Comparison of ENCODE assay signal across 1 cellular context in the genomic region with DNA sequence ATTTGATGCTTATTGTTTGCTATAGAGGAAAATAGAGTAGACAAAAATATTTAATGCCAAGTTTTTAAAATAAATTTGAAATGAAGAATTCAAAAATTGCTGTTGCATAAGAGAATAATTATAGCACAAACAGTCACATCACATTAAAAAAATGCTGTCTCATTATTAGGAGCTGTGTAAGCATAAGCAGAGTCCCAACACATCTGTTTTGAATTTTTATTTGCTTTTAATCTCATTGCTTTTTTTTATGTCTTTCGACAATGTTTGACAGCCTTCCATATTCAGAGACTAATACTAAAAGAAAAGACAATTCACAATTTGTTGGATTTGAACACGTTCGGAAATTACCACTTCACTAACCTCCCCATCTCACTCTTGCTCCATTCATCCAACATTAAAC.
TF ChIP-seq lines count a peak whose summit lies in the region.

No MANE protein-coding gene starts in this region.

TF ChIP-seq in GM23338, 12 proteins besides CTCF, POLR2A, EP300 and RAD21 (continued from another document):
- TF ChIP-seq, protein P1, sequence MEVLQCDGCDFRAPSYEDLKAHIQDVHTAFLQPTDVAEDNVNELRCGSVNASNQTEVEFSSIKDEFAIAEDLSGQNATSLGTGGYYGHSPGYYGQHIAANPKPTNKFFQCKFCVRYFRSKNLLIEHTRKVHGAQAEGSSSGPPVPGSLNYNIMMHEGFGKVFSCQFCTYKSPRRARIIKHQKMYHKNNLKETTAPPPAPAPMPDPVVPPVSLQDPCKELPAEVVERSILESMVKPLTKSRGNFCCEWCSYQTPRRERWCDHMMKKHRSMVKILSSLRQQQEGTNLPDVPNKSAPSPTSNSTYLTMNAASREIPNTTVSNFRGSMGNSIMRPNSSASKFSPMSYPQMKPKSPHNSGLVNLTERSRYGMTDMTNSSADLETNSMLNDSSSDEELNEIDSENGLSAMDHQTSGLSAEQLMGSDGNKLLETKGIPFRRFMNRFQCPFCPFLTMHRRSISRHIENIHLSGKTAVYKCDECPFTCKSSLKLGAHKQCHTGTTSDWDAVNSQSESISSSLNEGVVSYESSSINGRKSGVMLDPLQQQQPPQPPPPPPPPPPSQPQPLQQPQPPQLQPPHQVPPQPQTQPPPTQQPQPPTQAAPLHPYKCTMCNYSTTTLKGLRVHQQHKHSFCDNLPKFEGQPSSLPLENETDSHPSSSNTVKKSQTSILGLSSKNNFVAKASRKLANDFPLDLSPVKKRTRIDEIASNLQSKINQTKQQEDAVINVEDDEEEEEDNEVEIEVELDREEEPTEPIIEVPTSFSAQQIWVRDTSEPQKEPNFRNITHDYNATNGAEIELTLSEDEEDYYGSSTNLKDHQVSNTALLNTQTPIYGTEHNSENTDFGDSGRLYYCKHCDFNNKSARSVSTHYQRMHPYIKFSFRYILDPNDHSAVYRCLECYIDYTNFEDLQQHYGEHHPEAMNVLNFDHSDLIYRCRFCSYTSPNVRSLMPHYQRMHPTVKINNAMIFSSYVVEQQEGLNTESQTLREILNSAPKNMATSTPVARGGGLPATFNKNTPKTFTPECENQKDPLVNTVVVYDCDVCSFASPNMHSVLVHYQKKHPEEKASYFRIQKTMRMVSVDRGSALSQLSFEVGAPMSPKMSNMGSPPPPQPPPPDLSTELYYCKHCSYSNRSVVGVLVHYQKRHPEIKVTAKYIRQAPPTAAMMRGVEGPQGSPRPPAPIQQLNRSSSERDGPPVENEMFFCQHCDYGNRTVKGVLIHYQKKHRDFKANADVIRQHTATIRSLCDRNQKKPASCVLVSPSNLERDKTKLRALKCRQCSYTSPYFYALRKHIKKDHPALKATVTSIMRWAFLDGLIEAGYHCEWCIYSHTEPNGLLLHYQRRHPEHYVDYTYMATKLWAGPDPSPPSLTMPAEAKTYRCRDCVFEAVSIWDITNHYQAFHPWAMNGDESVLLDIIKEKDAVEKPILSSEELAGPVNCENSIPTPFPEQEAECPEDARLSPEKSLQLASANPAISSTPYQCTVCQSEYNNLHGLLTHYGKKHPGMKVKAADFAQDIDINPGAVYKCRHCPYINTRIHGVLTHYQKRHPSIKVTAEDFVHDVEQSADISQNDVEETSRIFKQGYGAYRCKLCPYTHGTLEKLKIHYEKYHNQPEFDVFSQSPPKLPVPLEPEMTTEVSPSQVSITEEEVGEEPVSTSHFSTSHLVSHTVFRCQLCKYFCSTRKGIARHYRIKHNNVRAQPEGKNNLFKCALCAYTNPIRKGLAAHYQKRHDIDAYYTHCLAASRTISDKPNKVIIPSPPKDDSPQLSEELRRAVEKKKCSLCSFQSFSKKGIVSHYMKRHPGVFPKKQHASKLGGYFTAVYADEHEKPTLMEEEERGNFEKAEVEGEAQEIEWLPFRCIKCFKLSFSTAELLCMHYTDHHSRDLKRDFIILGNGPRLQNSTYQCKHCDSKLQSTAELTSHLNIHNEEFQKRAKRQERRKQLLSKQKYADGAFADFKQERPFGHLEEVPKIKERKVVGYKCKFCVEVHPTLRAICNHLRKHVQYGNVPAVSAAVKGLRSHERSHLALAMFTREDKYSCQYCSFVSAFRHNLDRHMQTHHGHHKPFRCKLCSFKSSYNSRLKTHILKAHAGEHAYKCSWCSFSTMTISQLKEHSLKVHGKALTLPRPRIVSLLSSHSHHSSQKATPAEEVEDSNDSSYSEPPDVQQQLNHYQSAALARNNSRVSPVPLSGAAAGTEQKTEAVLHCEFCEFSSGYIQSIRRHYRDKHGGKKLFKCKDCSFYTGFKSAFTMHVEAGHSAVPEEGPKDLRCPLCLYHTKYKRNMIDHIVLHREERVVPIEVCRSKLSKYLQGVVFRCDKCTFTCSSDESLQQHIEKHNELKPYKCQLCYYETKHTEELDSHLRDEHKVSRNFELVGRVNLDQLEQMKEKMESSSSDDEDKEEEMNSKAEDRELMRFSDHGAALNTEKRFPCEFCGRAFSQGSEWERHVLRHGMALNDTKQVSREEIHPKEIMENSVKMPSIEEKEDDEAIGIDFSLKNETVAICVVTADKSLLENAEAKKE (CRISPR knock-in tag; IDR thresholded peaks at IDR 0.05): no peak
- TF ChIP-seq EZH2phosphoT487 (IDR thresholded peaks at IDR 0.05; ENCODE audit: unreplicated experiment) (no peak), ZNF114 (CRISPR knock-in tag; IDR thresholded peaks at IDR 0.05) (no peak)
